Comparison of ENCODE assay signal across 8 cellular contexts in genomic region chr14:100586520-100587247, GRCh38. TPM values are rescaled to one million over a fixed set of nuclear protein-coding genes. Genes with fewer than 3 reads are reported as not detected.
DNase-seq lines count a peak whose midpoint lies in the region; TF ChIP-seq lines count a peak whose summit lies in the region.

No MANE protein-coding gene starts in this region.

- H3K27me3 Mint-ChIP-seq in nephron progenitor cell (ENCODE audit: low read depth, poor library complexity): peaks cover 57% of the 10 kb centered on the region

- no peaks in the 10 kb centered on the region for H3K36me3 Mint-ChIP-seq in nephron progenitor cell (ENCODE audit: low read depth)

- TF ChIP-seq CTCF in AG10803 (conservative IDR thresholded peaks at IDR 0.05; ENCODE audit: low read length) (no peak), WERI-Rb-1 (IDR thresholded peaks at IDR 0.05; ENCODE audit: low read depth, low read length) (no peak), nephron progenitor cell (IDR thresholded peaks at IDR 0.05) (no peak), uterus (IDR thresholded peaks at IDR 0.05) (no peak)

- intact Hi-C loops in uterus (cut with DNase I; ENCODE audit: low total_unique reads): no loop called here

- H3K27ac ChIP-seq in WERI-Rb-1: peak overlapping the region; percentile 29
- H3K27ac ChIP-seq in epithelial cell of prostate: peak overlapping the region; percentile 36
- no peak overlapping the region for H3K27ac ChIP-seq in uterus

- no peaks in the 10 kb centered on the region for H3K36me3 ChIP-seq in WERI-Rb-1
- H3K36me3 ChIP-seq in uterus: no peaks in the 10 kb centered on the region

- no peaks in the 10 kb centered on the region for H3K9me3 Mint-ChIP-seq in nephron progenitor cell

- no peaks in the 10 kb centered on the region for H3K4me1 ChIP-seq in uterus

- H3K27me3 ChIP-seq in WERI-Rb-1 (ENCODE audit: insufficient read depth, low read depth, severe bottlenecking) (no peaks in the 10 kb centered on the region), uterus (no peaks in the 10 kb centered on the region)

- no peaks in the 10 kb centered on the region for H3K9me3 ChIP-seq in WERI-Rb-1 (ENCODE audit: severe bottlenecking)
- no peaks in the 10 kb centered on the region for H3K9me3 ChIP-seq in uterus

- POLR2A ChIA-PET in HEK293T (lab: Yijun Ruan, JAX): no interaction called here

- no peak for DNase-seq in AG10803 (ENCODE audit: low read depth)
- DNase-seq in HEK293T (ENCODE audit: extremely low spot score): peak; percentile 55
- peak; percentile 54 for DNase-seq in WERI-Rb-1
- DNase-seq in epithelial cell of prostate (ENCODE audit: low read depth, low spot score): peak; percentile 29
- peak; percentile 73 for DNase-seq in nephron progenitor cell
- peak in 1 of 2 donors; percentile 4 for DNase-seq in uterus
- DNase-seq in middle frontal gyrus (ENCODE audit: extremely low spot score, low spot score): no peak
- DNase-seq in NCI-H446 treated with DMSO at 0.1 percent for 48 hours (lab: John Stamatoyannopoulos, UW): no peak

- TF ChIP-seq POLR2A in uterus (IDR thresholded peaks at IDR 0.05): no peak

- peaks cover 13% of the 10 kb centered on the region for H3K4me1 Mint-ChIP-seq in nephron progenitor cell

- peak overlapping the region; percentile 22 for H3K4me3 ChIP-seq in AG10803 (ENCODE audit: low read length)
- H3K4me3 ChIP-seq in WERI-Rb-1 (ENCODE audit: low read depth, low read length): peak overlapping the region; percentile 65
- H3K4me3 ChIP-seq in uterus: peak overlapping the region; percentile 8 to 37

- H3K27ac Mint-ChIP-seq in nephron progenitor cell: no peak overlapping the region

- H3K4me3 Mint-ChIP-seq in nephron progenitor cell: peak overlapping the region; percentile 71

- CTCF ChIA-PET in HEK293T (lab: Yijun Ruan, JAX): no interaction called here

TF ChIP-seq in HEK293T, 16 proteins besides CTCF, POLR2A, EP300 and RAD21:
- TF ChIP-seq SP1 (IDR thresholded peaks at IDR 0.05) (no peak), HDGF (IDR thresholded peaks at IDR 0.05; ENCODE audit: borderline replicate concordance) (no peak), FOXK2 (IDR thresholded peaks at IDR 0.05) (no peak), FOXA1 (IDR thresholded peaks at IDR 0.05) (no peak), BHLHE40 (IDR thresholded peaks at IDR 0.05; ENCODE audit: borderline replicate concordance) (no peak), L3MBTL2 (conservative IDR thresholded peaks at IDR 0.05) (no peak; the same call in 1 of the 2 replicates), LEF1 (IDR thresholded peaks at IDR 0.05; ENCODE audit: borderline replicate concordance) (no peak), ZNF384 (IDR thresholded peaks at IDR 0.05) (no peak), TARDBP (IDR thresholded peaks at IDR 0.05) (no peak), CTBP1 (IDR thresholded peaks at IDR 0.05; ENCODE audit: borderline replicate concordance) (no peak)

RNA-seq across cellular contexts. Expression of gene BEGAIN, which starts 0.5 kb away (rescaled TPM):
- total RNA-seq in uterus: 10 to 100 TPM in 1 of 4 donors, 1 to 10 TPM in 2, not detected in 1; 2.6 to 16.5 (median 4.4) TPM

Comparison
In these comparisons a context has a peak if more than half of its experiments do, and no peak if none do; other contexts are left out.
1. DNase-seq: peak in HEK293T (single experiment), WERI-Rb-1 (single experiment), epithelial cell of prostate (single experiment) and nephron progenitor cell (single experiment); none in AG10803 (single experiment), middle frontal gyrus (single experiment) and NCI-H446 treated with DMSO at 0.1 percent for 48 hours (single experiment).
2. H3K27ac ChIP-seq: peak in WERI-Rb-1 (single experiment) and epithelial cell of prostate (single experiment); none in uterus (0 of 2).
3. Peak in every context shown above with its lines, with median percentiles within 50 percentile points of each other: H3K4me3 ChIP-seq.